ENCODE assay signal across 8 cellular contexts in genomic region chr7:56063500-56063881, GRCh38. TPM values are rescaled to one million over a fixed set of nuclear protein-coding genes. Genes with fewer than 3 reads are reported as not detected.
DNase-seq lines count a peak whose midpoint lies in the region; ATAC-seq, FAIRE-seq and TF ChIP-seq lines count a peak whose summit lies in the region.

No MANE protein-coding gene starts in this region.

- peaks cover 6% of the 10 kb centered on the region for H3K27me3 Mint-ChIP-seq in CD4-positive, CD25-positive, alpha-beta regulatory T cell

- H2AK5ac ChIP-seq in neuronal stem cell (ENCODE audit: low read depth, low read length) = no peak overlapping the region

- H4K8ac ChIP-seq in neuronal stem cell (ENCODE audit: low read depth, low read length) = no peak overlapping the region

- FAIRE-seq in D721Med (lab: Jason Lieb, UNC) = no peak

- H3K4me3 ChIP-seq in CD4-positive, CD25-positive, alpha-beta regulatory T cell (ENCODE audit: low read depth, low read length) = peak overlapping the region; percentile 82
- H3K4me3 ChIP-seq in Loucy (ENCODE audit: low read length, poor library complexity, severe bottlenecking) (peak overlapping the region; percentile 83), coronary artery (peak overlapping the region; percentile 87), neuronal stem cell (ENCODE audit: low read length in 2 of 2) (peak overlapping the region in 1 of 2 donors; percentile 68)

- H3K27ac ChIP-seq in CD4-positive, CD25-positive, alpha-beta regulatory T cell (ENCODE audit: insufficient read depth, low read length, poor library complexity, severe bottlenecking) = peak overlapping the region; percentile 86
- H3K27ac ChIP-seq in coronary artery = peak overlapping the region; percentile 93 to 95
- peak overlapping the region; percentile 67 for H3K27ac ChIP-seq in neuronal stem cell (replicated peaks; ENCODE audit: low read length)

- H3K18ac ChIP-seq in neuronal stem cell (ENCODE audit: low read length) = no peak overlapping the region

- H3K36me3 ChIP-seq in CD4-positive, CD25-positive, alpha-beta regulatory T cell (ENCODE audit: control insufficient read depth, insufficient read depth, low read length) = peaks cover 28% of the 10 kb centered on the region
- peaks cover 41% of the 10 kb centered on the region for H3K36me3 ChIP-seq in Loucy (ENCODE audit: insufficient read depth, low read length)
- H3K36me3 ChIP-seq in neuronal stem cell (replicated peaks in 1 of 2; ENCODE audit: control insufficient read depth in 2 of 2, insufficient read depth in 2 of 2, low read length in 2 of 2) = peaks cover 16 to 65% of the 10 kb centered on the region in 2 donors

- no peak overlapping the region for H3K4ac ChIP-seq in neuronal stem cell (ENCODE audit: low read length)

- H3K9me2 ChIP-seq in Loucy (replicated peaks; ENCODE audit: low read depth, low read length) = no peaks in the 10 kb centered on the region

- peak overlapping the region; percentile 76 to 93 (median 89) for H3K27ac Mint-ChIP-seq in CD4-positive, CD25-positive, alpha-beta regulatory T cell

- peaks cover 49% of the 10 kb centered on the region for H3K79me2 ChIP-seq in Loucy (ENCODE audit: insufficient read depth, low read length)

- H3K4me3 Mint-ChIP-seq in CD4-positive, CD25-positive, alpha-beta regulatory T cell = peak overlapping the region; percentile 92 to 99 (median 96)

- H2BK120ac ChIP-seq in neuronal stem cell (ENCODE audit: low read depth, low read length) = no peak overlapping the region

- H3K14ac ChIP-seq in neuronal stem cell (ENCODE audit: low read length) = no peak overlapping the region

- no peaks in the 10 kb centered on the region for H3K9me3 Mint-ChIP-seq in CD4-positive, CD25-positive, alpha-beta regulatory T cell

- H2AFZ ChIP-seq in Loucy (ENCODE audit: low read length) (no peak overlapping the region), neuronal stem cell (ENCODE audit: low read length) (peak overlapping the region; percentile 35)

- no peak overlapping the region for H2BK5ac ChIP-seq in neuronal stem cell (ENCODE audit: low read length)

- no peak for DNase-seq in CD4-positive, CD25-positive, alpha-beta regulatory T cell
- DNase-seq in coronary artery (ENCODE audit: low spot score) = no peak
- DNase-seq in neuronal stem cell (ENCODE audit: low spot score) = no peak
- DNase-seq in GM03348 (ENCODE audit: low spot score) = no peak
- DNase-seq in SHP77 (lab: John Stamatoyannopoulos, UW) = no peak
- DNase-seq in D721Med (ENCODE audit: insufficient read length, low spot score) = no peak

- peak overlapping the region; percentile 94 for H3K9ac ChIP-seq in Loucy (ENCODE audit: low read depth, low read length, poor library complexity, severe bottlenecking)
- no peak overlapping the region for H3K9ac ChIP-seq in neuronal stem cell (ENCODE audit: low read depth, low read length, poor library complexity)

- H3K4me2 ChIP-seq in Loucy (ENCODE audit: low read depth, low read length, poor library complexity, severe bottlenecking) (peak overlapping the region; percentile 61), neuronal stem cell (ENCODE audit: insufficient read depth, low read length, poor library complexity, severe bottlenecking) (no peak overlapping the region)

- H4K91ac ChIP-seq in neuronal stem cell (ENCODE audit: low read depth, low read length, poor library complexity) = no peak overlapping the region

- H3K4me1 ChIP-seq in CD4-positive, CD25-positive, alpha-beta regulatory T cell (ENCODE audit: control insufficient read depth, insufficient read depth, low read length, poor library complexity, severe bottlenecking) = peaks cover 15% of the 10 kb centered on the region
- H3K4me1 ChIP-seq in Loucy (ENCODE audit: insufficient read depth, low read length, poor library complexity, severe bottlenecking) (peaks cover 23% of the 10 kb centered on the region), neuronal stem cell (ENCODE audit: control insufficient read depth in 2 of 2, insufficient read depth in 1 of 2, low read depth in 1 of 2, low read length in 2 of 2) (peaks cover 1 to 2% of the 10 kb centered on the region in 2 donors)

- H3K9me3 ChIP-seq in CD4-positive, CD25-positive, alpha-beta regulatory T cell (ENCODE audit: control insufficient read depth in 2 of 2, low read length in 2 of 2) = no peaks in the 10 kb centered on the region
- no peaks in the 10 kb centered on the region for H3K9me3 ChIP-seq in Loucy (ENCODE audit: insufficient read depth, low read depth, low read length)
- no peaks in the 10 kb centered on the region for H3K9me3 ChIP-seq in neuronal stem cell (replicated peaks in 1 of 2; ENCODE audit: control insufficient read depth in 2 of 2, insufficient read depth in 1 of 2, low read depth in 1 of 2, low read length in 2 of 2)

- H3F3A ChIP-seq in Loucy (ENCODE audit: low read depth) = peaks cover 15% of the 10 kb centered on the region; the same call in 1 of the 2 replicates

- H3K23ac ChIP-seq in neuronal stem cell (ENCODE audit: low read depth, low read length, poor library complexity) = no peak overlapping the region

- no peaks in the 10 kb centered on the region for H3K79me1 ChIP-seq in neuronal stem cell (ENCODE audit: low read depth, low read length)

- peaks cover 17 to 39% (median 29%) of the 10 kb centered on the region in 4 donors for H3K4me1 Mint-ChIP-seq in CD4-positive, CD25-positive, alpha-beta regulatory T cell

- no peak overlapping the region for H2BK12ac ChIP-seq in neuronal stem cell (ENCODE audit: low read length)

- ATAC-seq in CD4-positive, CD25-positive, alpha-beta regulatory T cell (ENCODE audit: low read depth in 2 of 2) = no peak
- ATAC-seq in HG03460 (IDR thresholded peaks at IDR 0.05; ENCODE audit: unreplicated experiment) = no peak

- TF ChIP-seq CTCF in Loucy (conservative IDR thresholded peaks at IDR 0.05; ENCODE audit: low read length) (no peak), coronary artery (IDR thresholded peaks at IDR 0.05) (no peak), D721Med (IDR thresholded peaks at IDR 0.05; ENCODE audit: insufficient read depth, missing control alignments) (no peak)

- no peak overlapping the region for H2BK15ac ChIP-seq in neuronal stem cell (ENCODE audit: low read length)

- no CpG with 5 or more reads among the region's 7 CpGs for WGBS in neuronal stem cell (ENCODE audit: extremely low coverage in 2 of 2, insufficient read length in 2 of 2, insufficient replicate concordance in 1 of 2), 2 donors

- peaks cover 31% of the 10 kb centered on the region for H3K36me3 Mint-ChIP-seq in CD4-positive, CD25-positive, alpha-beta regulatory T cell

- H3K27me3 ChIP-seq in CD4-positive, CD25-positive, alpha-beta regulatory T cell (ENCODE audit: control insufficient read depth, insufficient read depth, low read length) = no peaks in the 10 kb centered on the region
- H3K27me3 ChIP-seq in Loucy (ENCODE audit: insufficient read depth, low read length, poor library complexity, severe bottlenecking) (no peaks in the 10 kb centered on the region), neuronal stem cell (ENCODE audit: control insufficient read depth in 3 of 3, insufficient read depth in 3 of 3, low read depth in 1 of 3, low read length in 3 of 3) (no peaks in the 10 kb centered on the region)

- peaks cover 50% of the 10 kb centered on the region for H4K20me1 ChIP-seq in Loucy (ENCODE audit: insufficient read depth, low read length, poor library complexity, severe bottlenecking)

RNA-seq across cellular contexts. Expression of gene SUMF2, which starts 0.6 kb away (rescaled TPM):
- 114 TPM for total RNA-seq in CD4-positive, CD25-positive, alpha-beta regulatory T cell
- 100 to 1,000 TPM; 166 to 205 (median 192) TPM for polyA plus RNA-seq in CD4-positive, CD25-positive, alpha-beta regulatory T cell
- polyA plus RNA-seq in neuronal stem cell (2013, experiment 1 of 2) = 53.2 TPM
- 51.7 TPM for polyA plus RNA-seq in neuronal stem cell (2013, experiment 2 of 2)

RNA-seq across cellular contexts. Expression of gene CCT6A, which starts 11.9 kb away (rescaled TPM):
- total RNA-seq in CD4-positive, CD25-positive, alpha-beta regulatory T cell = 42.0 TPM
- polyA plus RNA-seq in CD4-positive, CD25-positive, alpha-beta regulatory T cell = 10 to 100 TPM; 82.1 to 96.2 (median 89.8) TPM
- 217 TPM for polyA plus RNA-seq in neuronal stem cell (2013, experiment 1 of 2)
- 218 TPM for polyA plus RNA-seq in neuronal stem cell (2013, experiment 2 of 2)

RNA-seq across cellular contexts. Expression of gene PSPH, which starts 12.2 kb away (rescaled TPM):
- total RNA-seq in CD4-positive, CD25-positive, alpha-beta regulatory T cell = 1.5 TPM
- 1 to 10 TPM; 4.1 to 6.6 (median 5.9) TPM for polyA plus RNA-seq in CD4-positive, CD25-positive, alpha-beta regulatory T cell
- 18.7 TPM for polyA plus RNA-seq in neuronal stem cell (2013, experiment 1 of 2)
- 19.1 TPM for polyA plus RNA-seq in neuronal stem cell (2013, experiment 2 of 2)

RNA-seq across cellular contexts. Expression of gene PHKG1, which starts 29.3 kb away (rescaled TPM):
- total RNA-seq in CD4-positive, CD25-positive, alpha-beta regulatory T cell = 8.2 TPM
- under 1 TPM; 0.08 to 0.71 (median 0.25) TPM for polyA plus RNA-seq in CD4-positive, CD25-positive, alpha-beta regulatory T cell
- polyA plus RNA-seq in neuronal stem cell (2013, experiment 1 of 2) = 0.10 TPM
- 0.10 TPM for polyA plus RNA-seq in neuronal stem cell (2013, experiment 2 of 2)

RNA-seq across cellular contexts. Expression of gene CHCHD2, which starts 42.8 kb away (rescaled TPM):
- 243 TPM for total RNA-seq in CD4-positive, CD25-positive, alpha-beta regulatory T cell
- 100 to 1,000 TPM; 505 to 622 (median 531) TPM for polyA plus RNA-seq in CD4-positive, CD25-positive, alpha-beta regulatory T cell
- polyA plus RNA-seq in neuronal stem cell (2013, experiment 1 of 2) = 119 TPM
- 119 TPM for polyA plus RNA-seq in neuronal stem cell (2013, experiment 2 of 2)
